Comparison of ENCODE assay signal across 1 cellular context in the genomic region with DNA sequence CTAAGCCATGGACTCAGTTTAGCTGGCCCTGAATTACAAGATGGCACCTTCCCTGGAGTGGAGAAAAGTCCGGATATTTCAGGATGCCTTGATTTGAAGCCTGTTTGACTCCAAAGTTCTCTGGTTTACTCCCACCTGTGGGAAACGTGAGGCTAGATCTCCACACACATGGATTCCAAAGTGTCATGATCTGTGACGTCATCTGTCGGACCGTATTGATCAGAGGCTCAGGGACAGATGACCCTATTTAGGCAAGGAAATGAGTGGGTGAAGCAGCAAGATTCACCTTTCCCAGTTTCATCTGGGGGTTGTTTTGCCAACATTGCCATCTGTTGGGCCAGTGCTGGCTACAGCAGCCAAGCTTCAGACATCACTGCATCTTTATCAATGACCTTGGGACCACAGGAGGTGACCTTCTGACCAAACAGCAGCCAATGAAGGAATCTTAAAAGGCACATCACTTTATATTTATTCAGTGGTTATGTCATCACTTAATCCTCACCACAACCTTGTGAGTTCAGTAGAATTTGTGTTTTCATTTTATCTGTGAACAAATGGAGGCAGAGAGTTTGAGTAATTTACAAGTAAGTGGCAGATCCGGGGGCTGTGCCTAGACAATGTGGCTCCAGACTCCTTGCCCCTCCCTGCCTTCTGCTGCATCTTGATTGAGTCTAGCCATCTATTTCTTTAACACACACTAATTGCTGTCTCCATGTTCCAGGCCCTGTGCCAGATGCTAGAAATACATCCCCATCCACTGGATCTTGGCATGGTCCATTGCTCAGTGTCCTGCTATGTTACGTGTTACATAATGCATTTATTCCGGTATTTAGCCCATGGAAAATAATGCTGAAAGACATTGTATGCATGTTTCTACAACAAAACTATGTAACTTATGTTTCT.
TF ChIP-seq lines count a peak whose summit lies in the region.

No MANE protein-coding gene starts in this region.

TF ChIP-seq in GM23338, 12 proteins besides CTCF, POLR2A, EP300 and RAD21 (continued from another document):
- TF ChIP-seq, protein P1, sequence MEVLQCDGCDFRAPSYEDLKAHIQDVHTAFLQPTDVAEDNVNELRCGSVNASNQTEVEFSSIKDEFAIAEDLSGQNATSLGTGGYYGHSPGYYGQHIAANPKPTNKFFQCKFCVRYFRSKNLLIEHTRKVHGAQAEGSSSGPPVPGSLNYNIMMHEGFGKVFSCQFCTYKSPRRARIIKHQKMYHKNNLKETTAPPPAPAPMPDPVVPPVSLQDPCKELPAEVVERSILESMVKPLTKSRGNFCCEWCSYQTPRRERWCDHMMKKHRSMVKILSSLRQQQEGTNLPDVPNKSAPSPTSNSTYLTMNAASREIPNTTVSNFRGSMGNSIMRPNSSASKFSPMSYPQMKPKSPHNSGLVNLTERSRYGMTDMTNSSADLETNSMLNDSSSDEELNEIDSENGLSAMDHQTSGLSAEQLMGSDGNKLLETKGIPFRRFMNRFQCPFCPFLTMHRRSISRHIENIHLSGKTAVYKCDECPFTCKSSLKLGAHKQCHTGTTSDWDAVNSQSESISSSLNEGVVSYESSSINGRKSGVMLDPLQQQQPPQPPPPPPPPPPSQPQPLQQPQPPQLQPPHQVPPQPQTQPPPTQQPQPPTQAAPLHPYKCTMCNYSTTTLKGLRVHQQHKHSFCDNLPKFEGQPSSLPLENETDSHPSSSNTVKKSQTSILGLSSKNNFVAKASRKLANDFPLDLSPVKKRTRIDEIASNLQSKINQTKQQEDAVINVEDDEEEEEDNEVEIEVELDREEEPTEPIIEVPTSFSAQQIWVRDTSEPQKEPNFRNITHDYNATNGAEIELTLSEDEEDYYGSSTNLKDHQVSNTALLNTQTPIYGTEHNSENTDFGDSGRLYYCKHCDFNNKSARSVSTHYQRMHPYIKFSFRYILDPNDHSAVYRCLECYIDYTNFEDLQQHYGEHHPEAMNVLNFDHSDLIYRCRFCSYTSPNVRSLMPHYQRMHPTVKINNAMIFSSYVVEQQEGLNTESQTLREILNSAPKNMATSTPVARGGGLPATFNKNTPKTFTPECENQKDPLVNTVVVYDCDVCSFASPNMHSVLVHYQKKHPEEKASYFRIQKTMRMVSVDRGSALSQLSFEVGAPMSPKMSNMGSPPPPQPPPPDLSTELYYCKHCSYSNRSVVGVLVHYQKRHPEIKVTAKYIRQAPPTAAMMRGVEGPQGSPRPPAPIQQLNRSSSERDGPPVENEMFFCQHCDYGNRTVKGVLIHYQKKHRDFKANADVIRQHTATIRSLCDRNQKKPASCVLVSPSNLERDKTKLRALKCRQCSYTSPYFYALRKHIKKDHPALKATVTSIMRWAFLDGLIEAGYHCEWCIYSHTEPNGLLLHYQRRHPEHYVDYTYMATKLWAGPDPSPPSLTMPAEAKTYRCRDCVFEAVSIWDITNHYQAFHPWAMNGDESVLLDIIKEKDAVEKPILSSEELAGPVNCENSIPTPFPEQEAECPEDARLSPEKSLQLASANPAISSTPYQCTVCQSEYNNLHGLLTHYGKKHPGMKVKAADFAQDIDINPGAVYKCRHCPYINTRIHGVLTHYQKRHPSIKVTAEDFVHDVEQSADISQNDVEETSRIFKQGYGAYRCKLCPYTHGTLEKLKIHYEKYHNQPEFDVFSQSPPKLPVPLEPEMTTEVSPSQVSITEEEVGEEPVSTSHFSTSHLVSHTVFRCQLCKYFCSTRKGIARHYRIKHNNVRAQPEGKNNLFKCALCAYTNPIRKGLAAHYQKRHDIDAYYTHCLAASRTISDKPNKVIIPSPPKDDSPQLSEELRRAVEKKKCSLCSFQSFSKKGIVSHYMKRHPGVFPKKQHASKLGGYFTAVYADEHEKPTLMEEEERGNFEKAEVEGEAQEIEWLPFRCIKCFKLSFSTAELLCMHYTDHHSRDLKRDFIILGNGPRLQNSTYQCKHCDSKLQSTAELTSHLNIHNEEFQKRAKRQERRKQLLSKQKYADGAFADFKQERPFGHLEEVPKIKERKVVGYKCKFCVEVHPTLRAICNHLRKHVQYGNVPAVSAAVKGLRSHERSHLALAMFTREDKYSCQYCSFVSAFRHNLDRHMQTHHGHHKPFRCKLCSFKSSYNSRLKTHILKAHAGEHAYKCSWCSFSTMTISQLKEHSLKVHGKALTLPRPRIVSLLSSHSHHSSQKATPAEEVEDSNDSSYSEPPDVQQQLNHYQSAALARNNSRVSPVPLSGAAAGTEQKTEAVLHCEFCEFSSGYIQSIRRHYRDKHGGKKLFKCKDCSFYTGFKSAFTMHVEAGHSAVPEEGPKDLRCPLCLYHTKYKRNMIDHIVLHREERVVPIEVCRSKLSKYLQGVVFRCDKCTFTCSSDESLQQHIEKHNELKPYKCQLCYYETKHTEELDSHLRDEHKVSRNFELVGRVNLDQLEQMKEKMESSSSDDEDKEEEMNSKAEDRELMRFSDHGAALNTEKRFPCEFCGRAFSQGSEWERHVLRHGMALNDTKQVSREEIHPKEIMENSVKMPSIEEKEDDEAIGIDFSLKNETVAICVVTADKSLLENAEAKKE (CRISPR knock-in tag; IDR thresholded peaks at IDR 0.05) = no peak
- TF ChIP-seq STAT1 (IDR thresholded peaks at IDR 0.05; ENCODE audit: unreplicated experiment) = no peak
- no peak for TF ChIP-seq NANOG (IDR thresholded peaks at IDR 0.05; ENCODE audit: borderline replicate concordance)
- TF ChIP-seq CREB1 (CRISPR knock-in tag; IDR thresholded peaks at IDR 0.05; ENCODE audit: low read depth) = no peak
- no peak for TF ChIP-seq JUNB (IDR thresholded peaks at IDR 0.05; ENCODE audit: unreplicated experiment)
- TF ChIP-seq, protein P2, sequence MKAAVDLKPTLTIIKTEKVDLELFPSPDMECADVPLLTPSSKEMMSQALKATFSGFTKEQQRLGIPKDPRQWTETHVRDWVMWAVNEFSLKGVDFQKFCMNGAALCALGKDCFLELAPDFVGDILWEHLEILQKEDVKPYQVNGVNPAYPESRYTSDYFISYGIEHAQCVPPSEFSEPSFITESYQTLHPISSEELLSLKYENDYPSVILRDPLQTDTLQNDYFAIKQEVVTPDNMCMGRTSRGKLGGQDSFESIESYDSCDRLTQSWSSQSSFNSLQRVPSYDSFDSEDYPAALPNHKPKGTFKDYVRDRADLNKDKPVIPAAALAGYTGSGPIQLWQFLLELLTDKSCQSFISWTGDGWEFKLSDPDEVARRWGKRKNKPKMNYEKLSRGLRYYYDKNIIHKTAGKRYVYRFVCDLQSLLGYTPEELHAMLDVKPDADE (IDR thresholded peaks at IDR 0.05) = no peak
- TF ChIP-seq ZNF114 (CRISPR knock-in tag; IDR thresholded peaks at IDR 0.05) = no peak
- TF ChIP-seq, protein P3, sequence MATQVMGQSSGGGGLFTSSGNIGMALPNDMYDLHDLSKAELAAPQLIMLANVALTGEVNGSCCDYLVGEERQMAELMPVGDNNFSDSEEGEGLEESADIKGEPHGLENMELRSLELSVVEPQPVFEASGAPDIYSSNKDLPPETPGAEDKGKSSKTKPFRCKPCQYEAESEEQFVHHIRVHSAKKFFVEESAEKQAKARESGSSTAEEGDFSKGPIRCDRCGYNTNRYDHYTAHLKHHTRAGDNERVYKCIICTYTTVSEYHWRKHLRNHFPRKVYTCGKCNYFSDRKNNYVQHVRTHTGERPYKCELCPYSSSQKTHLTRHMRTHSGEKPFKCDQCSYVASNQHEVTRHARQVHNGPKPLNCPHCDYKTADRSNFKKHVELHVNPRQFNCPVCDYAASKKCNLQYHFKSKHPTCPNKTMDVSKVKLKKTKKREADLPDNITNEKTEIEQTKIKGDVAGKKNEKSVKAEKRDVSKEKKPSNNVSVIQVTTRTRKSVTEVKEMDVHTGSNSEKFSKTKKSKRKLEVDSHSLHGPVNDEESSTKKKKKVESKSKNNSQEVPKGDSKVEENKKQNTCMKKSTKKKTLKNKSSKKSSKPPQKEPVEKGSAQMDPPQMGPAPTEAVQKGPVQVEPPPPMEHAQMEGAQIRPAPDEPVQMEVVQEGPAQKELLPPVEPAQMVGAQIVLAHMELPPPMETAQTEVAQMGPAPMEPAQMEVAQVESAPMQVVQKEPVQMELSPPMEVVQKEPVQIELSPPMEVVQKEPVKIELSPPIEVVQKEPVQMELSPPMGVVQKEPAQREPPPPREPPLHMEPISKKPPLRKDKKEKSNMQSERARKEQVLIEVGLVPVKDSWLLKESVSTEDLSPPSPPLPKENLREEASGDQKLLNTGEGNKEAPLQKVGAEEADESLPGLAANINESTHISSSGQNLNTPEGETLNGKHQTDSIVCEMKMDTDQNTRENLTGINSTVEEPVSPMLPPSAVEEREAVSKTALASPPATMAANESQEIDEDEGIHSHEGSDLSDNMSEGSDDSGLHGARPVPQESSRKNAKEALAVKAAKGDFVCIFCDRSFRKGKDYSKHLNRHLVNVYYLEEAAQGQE (IDR thresholded peaks at IDR 0.05; ENCODE audit: unreplicated experiment) = no peak
TF ChIP-seq in GM23338: peak in this region for 0.
